In the genomic region with DNA sequence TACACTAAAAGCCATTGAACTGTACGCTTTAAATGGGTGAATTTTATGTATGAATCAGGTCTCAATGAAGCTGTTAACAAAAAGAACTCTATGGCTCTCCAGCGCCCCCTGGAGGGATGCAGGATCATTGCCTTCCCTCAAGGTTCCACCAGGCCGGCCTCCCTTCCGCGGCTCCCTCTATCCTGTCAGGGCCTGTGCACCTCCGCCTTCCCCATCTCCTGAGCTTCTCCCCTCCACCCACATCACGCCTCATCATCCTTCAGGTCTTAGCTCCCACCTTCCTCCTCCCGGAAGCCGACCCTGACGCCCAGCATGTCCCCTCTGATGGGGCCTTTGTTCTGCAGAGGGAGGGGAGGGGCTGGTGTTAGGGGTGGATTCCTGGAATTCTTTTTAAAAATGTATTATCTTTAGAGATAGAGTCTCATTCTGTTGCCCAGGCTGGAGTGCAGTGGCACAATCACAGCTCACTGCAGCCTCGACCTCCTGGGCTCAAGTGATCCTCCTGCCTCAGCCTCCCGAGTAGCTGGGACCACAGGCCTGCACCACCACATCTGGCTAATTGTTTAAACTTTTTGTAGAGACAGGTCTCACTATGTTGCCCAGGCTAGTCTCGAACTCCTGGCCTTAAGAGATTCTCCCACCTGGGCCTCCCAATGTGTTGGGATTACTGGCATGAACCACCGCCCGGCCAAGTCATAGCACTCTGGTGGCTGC, we compare ENCODE assay signal across 8 cellular contexts. TPM values are rescaled to one million over a fixed set of nuclear protein-coding genes. Genes with fewer than 3 reads are reported as not detected.
DNase-seq lines count a peak whose midpoint lies in the region; ATAC-seq, FAIRE-seq and TF ChIP-seq lines count a peak whose summit lies in the region.

No MANE protein-coding gene starts in this region.

- TF ChIP-seq CTCF in D721Med (IDR thresholded peaks at IDR 0.05; ENCODE audit: insufficient read depth, missing control alignments) (peak; percentile 79), foreskin keratinocyte (conservative IDR thresholded peaks at IDR 0.05) (peak; percentile 91), testis (IDR thresholded peaks at IDR 0.05) (peak; percentile 63 to 92 (median 82))

- no peak for TF ChIP-seq POLR2A in testis (IDR thresholded peaks at IDR 0.05)

- H3K9ac ChIP-seq in HUES64 (ENCODE audit: low read depth, low read length) = no peak overlapping the region

- DNase-seq in D721Med (ENCODE audit: insufficient read length, low spot score) = no peak
- peak; percentile 73 for DNase-seq in RPMI8226
- peak; percentile 59 to 73 for DNase-seq in activated T-helper 1 cell treated with anti-CD3 and anti-CD28 coated beads, Interleukin-2, amount 50 U/mL, for 16 hours (ENCODE audit: low read depth in 1 of 2, low spot score in 1 of 2)
- peak; percentile 25 to 59 for DNase-seq in foreskin keratinocyte
- peak; percentile 39 for DNase-seq in occipital lobe (lab: John Stamatoyannopoulos, UW)
- DNase-seq in testis = peak; percentile 81

- no peak for FAIRE-seq in D721Med (lab: Jason Lieb, UNC)

- H3K4me1 ChIP-seq in HUES64 (ENCODE audit: insufficient read depth, low read length) (no peaks in the 10 kb centered on the region), foreskin keratinocyte (no peaks in the 10 kb centered on the region), testis (no peaks in the 10 kb centered on the region)

- no peaks in the 10 kb centered on the region for H3K27me3 ChIP-seq in HUES64 (ENCODE audit: insufficient read depth, low read length)
- no peaks in the 10 kb centered on the region for H3K27me3 ChIP-seq in foreskin keratinocyte
- H3K27me3 ChIP-seq in testis = no peaks in the 10 kb centered on the region

- H3K4me3 ChIP-seq in HUES64 (ENCODE audit: low read length) (no peak overlapping the region), testis (no peak overlapping the region)

- ATAC-seq in foreskin keratinocyte (peak; percentile 54), HG02981 (IDR thresholded peaks at IDR 0.05; ENCODE audit: unreplicated experiment) (no peak)

- no peaks in the 10 kb centered on the region for H3K9me3 ChIP-seq in HUES64 (ENCODE audit: insufficient read depth, low read depth, low read length)
- H3K9me3 ChIP-seq in testis = no peaks in the 10 kb centered on the region

- H3K27ac ChIP-seq in HUES64 (ENCODE audit: low read depth, low read length) = peak overlapping the region; percentile 61
- no peak overlapping the region for H3K27ac ChIP-seq in foreskin keratinocyte
- no peak overlapping the region for H3K27ac ChIP-seq in testis

- H3K36me3 ChIP-seq in HUES64 (ENCODE audit: insufficient read depth, low read length) (no peaks in the 10 kb centered on the region), testis (ENCODE audit: low read depth, missing control alignments) (no peaks in the 10 kb centered on the region)

- 38% methylated on average over 14 of the region's 15 CpGs for WGBS in HUES64
- WGBS in testis, 2 donors = 41 to 48% methylated on average over 14 to 15 of the region's 15 CpGs

- intact Hi-C loops in testis (cut with DNase I; ENCODE audit: low total_unique reads) = no loop called here

RNA-seq across cellular contexts. Expression of gene MEIS3, which starts 27.7 kb away (rescaled TPM):
- 64.8 TPM for polyA plus RNA-seq in HUES64 (2013, experiment 1 of 2)
- polyA plus RNA-seq in HUES64 (2013, experiment 2 of 2) = 85.5 TPM
- total RNA-seq in foreskin keratinocyte (2.2 and 3.5 TPM in 2 replicates), occipital lobe (74.6 TPM), testis (10 to 100 TPM; 12.5 to 21.3 TPM)
- polyA plus RNA-seq in foreskin keratinocyte (2.4 and 2.5 TPM in 2 replicates), testis (ENCODE audit: insufficient read depth, low read depth, low replicate concordance) (17.4 TPM)

RNA-seq across cellular contexts. Expression of gene DHX34, which starts 42.6 kb away (rescaled TPM):
- polyA plus RNA-seq in HUES64 (2013, experiment 1 of 2) = 16.1 TPM
- polyA plus RNA-seq in HUES64 (2013, experiment 2 of 2) = 13.5 TPM
- 17.1 and 17.5 TPM in 2 replicates for total RNA-seq in foreskin keratinocyte
- polyA plus RNA-seq in foreskin keratinocyte = 12.5 and 13.4 TPM in 2 replicates
- 10.8 TPM for total RNA-seq in occipital lobe
- 100 to 1,000 TPM in 1 of 2 donors, 10 to 100 TPM in 1; 67.5 to 102 TPM for total RNA-seq in testis
- polyA plus RNA-seq in testis (ENCODE audit: insufficient read depth, low read depth, low replicate concordance) = 55.1 TPM

RNA-seq across cellular contexts. Expression of gene C5AR2, which starts 59.7 kb away (rescaled TPM):
- polyA plus RNA-seq in HUES64 (2013, experiment 1 of 2) = not detected
- polyA plus RNA-seq in HUES64 (2013, experiment 2 of 2) = not detected
- total RNA-seq in foreskin keratinocyte (not detected in 2 replicates), occipital lobe (0.31 TPM), testis (1 to 10 TPM; 2.7 to 3.9 TPM)
- polyA plus RNA-seq in foreskin keratinocyte (not detected in 2 replicates), testis (ENCODE audit: insufficient read depth, low read depth, low replicate concordance) (2.8 TPM)
